ENCODE assay signal across 13 cellular contexts in the genomic region with DNA sequence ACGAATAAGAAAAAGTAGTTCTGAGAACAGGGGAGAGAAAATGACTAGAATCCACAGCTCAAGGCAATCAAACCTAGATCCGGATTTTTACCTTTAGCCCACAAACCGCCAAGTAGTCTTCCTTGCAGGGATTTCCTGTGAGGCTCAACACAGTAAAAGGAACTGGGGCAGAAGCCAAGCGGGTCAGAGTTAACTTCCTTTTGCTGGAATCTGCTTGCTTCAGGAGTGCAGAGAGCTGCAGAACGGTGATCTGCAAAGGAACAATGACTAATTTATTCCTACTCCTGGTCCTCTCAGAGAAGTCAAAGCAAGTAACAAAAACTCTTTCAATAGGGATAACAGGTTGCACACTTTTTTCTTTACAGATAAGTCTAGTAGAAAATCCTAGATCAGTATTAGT. TPM values are rescaled to one million over a fixed set of nuclear protein-coding genes. Genes with fewer than 3 reads are reported as not detected.
DNase-seq lines count a peak whose midpoint lies in the region; ATAC-seq, FAIRE-seq and TF ChIP-seq lines count a peak whose summit lies in the region.
"Had no signal": no experiment of that assay in that cellular context is flagged by ENCODE, and none has a peak within 500 bp of the region (broad histone marks: within the 10 kb centered on the region; RNA-seq: fewer than 3 reads in every experiment).

No MANE protein-coding gene starts in this region.

- TF ChIP-seq POLR2A in HepG2 (IDR thresholded peaks at IDR 0.05; ENCODE audit: insufficient read depth in 1 of 2, low read depth in 2 of 2, low read length in 2 of 2), result no peak

- BruUV-seq in HepG2 (replicated peaks; lab: Mats Ljungman, UMichigan), result no TSS peak

- H3K4me1 Mint-ChIP-seq in immature natural killer cell, result no peaks in the 10 kb centered on the region

- TF ChIP-seq RAD21 in liver (IDR thresholded peaks at IDR 0.05) (no peak), HepG2 (CRISPR knock-in tag; IDR thresholded peaks at IDR 0.05) (no peak)

- H3K4me3 ChIP-seq in liver (ENCODE audit: low read depth in 1 of 3, low read length in 3 of 3) (no peak overlapping the region), HepG2 (replicated peaks in 1 of 3; ENCODE audit: insufficient read depth in 1 of 3, low read depth in 2 of 3, low read length in 3 of 3) (no peak overlapping the region), cardiac fibroblast (replicated peaks in 1 of 2; ENCODE audit: low read depth in 2 of 2, low read length in 2 of 2) (no peak overlapping the region)
- H3K4me3 ChIP-seq: skin epidermis had no signal

- H3K27me3 Mint-ChIP-seq in immature natural killer cell (ENCODE audit: low read depth in 3 of 3), result peaks cover 0 to 1% (median 0%) of the 10 kb centered on the region in 3 donors

- ATAC-seq in HepG2 (no peak), HG02938 (IDR thresholded peaks at IDR 0.05; ENCODE audit: unreplicated experiment) (no peak)

- H3K9ac ChIP-seq in liver (ENCODE audit: low read depth in 1 of 2, low read length in 2 of 2) (no peak overlapping the region), HepG2 (ENCODE audit: insufficient read depth, low read depth, low read length) (no peak overlapping the region)

- H3K27ac ChIP-seq in liver (ENCODE audit: low read depth in 1 of 2, low read length in 2 of 2) (no peak overlapping the region), HepG2 (ENCODE audit: extremely low read length, insufficient read depth, low read length) (no peak overlapping the region)

- no peaks in the 10 kb centered on the region for H3K79me2 ChIP-seq in HepG2 (ENCODE audit: insufficient read depth, low read length)

- in situ Hi-C loops in HepG2 (cut with HindIII; ENCODE audit: extremely low pct_ligation_motif_present, low pct_unique_long_range_greater_than_20kb), result no loop called here

- DNase-seq in HepG2 (ENCODE audit: low spot score) (no peak), cardiac fibroblast (ENCODE audit: low read depth in 2 of 2) (peak; percentile 64 to 89), left kidney (ENCODE audit: low read depth, low spot score) (peak; percentile 7), AML-193 (lab: John Stamatoyannopoulos, UW) (no peak), immature natural killer cell (no peak), GM19239 (ENCODE audit: insufficient read length, low spot score) (no peak)
- DNase-seq: mammary epithelial cell, NCI-H446 treated with DMSO at 0.1 percent for 48 hours had no signal

- H3K36me3 Mint-ChIP-seq in immature natural killer cell, result peaks cover 38 to 74% (median 57%) of the 10 kb centered on the region in 3 donors

- H2AFZ ChIP-seq in HepG2 (ENCODE audit: low read length), result no peak overlapping the region

- intact Hi-C loops in HepG2 (cut with micrococcal nuclease; ENCODE audit: unreplicated experiment), result no loop called here

- H4K20me1 ChIP-seq in HepG2 (ENCODE audit: insufficient read depth, low read length), result no peaks in the 10 kb centered on the region

- H3K4me2 ChIP-seq in HepG2 (ENCODE audit: low read depth, low read length), result no peak overlapping the region

- TF ChIP-seq EP300 in HepG2 (IDR thresholded peaks at IDR 0.05; ENCODE audit: low read depth in 2 of 2, low read length in 2 of 2) (no peak), HepG2 (CRISPR knock-in tag; IDR thresholded peaks at IDR 0.05; ENCODE audit: borderline replicate concordance) (no peak)

- FAIRE-seq in HepG2 (lab: Jason Lieb, UNC) (no peak), GM19239 (lab: Jason Lieb, UNC) (no peak)
- FAIRE-seq: endometrium had no signal

- POLR2A ChIA-PET in HepG2 (lab: Yijun Ruan, JAX), result no interaction called here

- 52% methylated on average over 5 of the region's 5 CpGs for WGBS in liver
- WGBS in HepG2 (ENCODE audit: low lambda C conversion rate), result 97% methylated on average over 5 of the region's 5 CpGs

- CTCF ChIA-PET in HepG2 (lab: Yijun Ruan, JAX; ENCODE audit: low intra/inter-chr PET ratio, low total read pairs), result no interaction called here

- H3K9me3 ChIP-seq in liver (ENCODE audit: control insufficient read depth in 4 of 4, low read length in 3 of 4) (no peaks in the 10 kb centered on the region), HepG2 (ENCODE audit: low read length) (no peaks in the 10 kb centered on the region)

- no peak for TF ChIP-seq CTCF in liver (IDR thresholded peaks at IDR 0.05; ENCODE audit: low read depth, low read length, missing input control)
- TF ChIP-seq CTCF in HepG2 (CRISPR knock-in tag; IDR thresholded peaks at IDR 0.05), result no peak
- TF ChIP-seq CTCF in cardiac fibroblast (IDR thresholded peaks at IDR 0.05; ENCODE audit: low read depth, low read length), result no peak

- H3K27me3 ChIP-seq in liver (ENCODE audit: control insufficient read depth in 4 of 4, insufficient read depth in 4 of 4, low read length in 3 of 4) (no peaks in the 10 kb centered on the region), HepG2 (ENCODE audit: control insufficient read depth in 1 of 2, insufficient read depth in 2 of 2, low read length in 2 of 2) (no peaks in the 10 kb centered on the region)

- no peaks in the 10 kb centered on the region for H3K4me1 ChIP-seq in liver (ENCODE audit: control insufficient read depth in 4 of 4, insufficient read depth in 4 of 4, low read length in 3 of 4)
- no peaks in the 10 kb centered on the region for H3K4me1 ChIP-seq in HepG2 (ENCODE audit: insufficient read depth, low read length)

- H3K9me3 Mint-ChIP-seq in immature natural killer cell, result no peaks in the 10 kb centered on the region
- H3K9me3 Mint-ChIP-seq: T-helper 1 cell treated with Interleukin-12 subunit alpha and Interleukin-12 subunit beta and Interleukin-4 antibody, amounts not matched to agents 30 μg/mL and 1 μg/mL, for 36 hours had no signal

- no peak overlapping the region for H3K27ac Mint-ChIP-seq in immature natural killer cell
- H3K27ac Mint-ChIP-seq: T-helper 1 cell treated with Interleukin-12 subunit alpha and Interleukin-12 subunit beta and Interleukin-4 antibody, amounts not matched to agents 30 μg/mL and 1 μg/mL, for 36 hours had no signal

- H3K36me3 ChIP-seq in liver (ENCODE audit: control insufficient read depth in 4 of 4, insufficient read depth in 3 of 4, low read depth in 1 of 4, low read length in 3 of 4) (peaks cover 23 to 100% (median 91%) of the 10 kb centered on the region in 4 donors), HepG2 (replicated peaks in 1 of 2; ENCODE audit: control insufficient read depth in 1 of 2, insufficient read depth in 2 of 2, low read length in 2 of 2) (peaks cover 71 to 98% of the 10 kb centered on the region in 2 experiments)

- H3K4me3 Mint-ChIP-seq in immature natural killer cell, result no peak overlapping the region
- H3K4me3 Mint-ChIP-seq: T-helper 1 cell treated with Interleukin-12 subunit alpha and Interleukin-12 subunit beta and Interleukin-4 antibody, amounts not matched to agents 30 μg/mL and 1 μg/mL, for 36 hours had no signal

TF ChIP-seq in liver, 16 proteins besides CTCF, POLR2A, EP300 and RAD21 (continues in another document):
- TF ChIP-seq RXRA (IDR thresholded peaks at IDR 0.05) (peak; percentile 44 to 59), FOXA1 (IDR thresholded peaks at IDR 0.05) (no peak)

TF ChIP-seq in HepG2, 621 proteins besides CTCF, POLR2A, EP300 and RAD21 (continues in another document):
- no peak for TF ChIP-seq ZNF547 (CRISPR knock-in tag; IDR thresholded peaks at IDR 0.05)
- TF ChIP-seq, protein P1, sequence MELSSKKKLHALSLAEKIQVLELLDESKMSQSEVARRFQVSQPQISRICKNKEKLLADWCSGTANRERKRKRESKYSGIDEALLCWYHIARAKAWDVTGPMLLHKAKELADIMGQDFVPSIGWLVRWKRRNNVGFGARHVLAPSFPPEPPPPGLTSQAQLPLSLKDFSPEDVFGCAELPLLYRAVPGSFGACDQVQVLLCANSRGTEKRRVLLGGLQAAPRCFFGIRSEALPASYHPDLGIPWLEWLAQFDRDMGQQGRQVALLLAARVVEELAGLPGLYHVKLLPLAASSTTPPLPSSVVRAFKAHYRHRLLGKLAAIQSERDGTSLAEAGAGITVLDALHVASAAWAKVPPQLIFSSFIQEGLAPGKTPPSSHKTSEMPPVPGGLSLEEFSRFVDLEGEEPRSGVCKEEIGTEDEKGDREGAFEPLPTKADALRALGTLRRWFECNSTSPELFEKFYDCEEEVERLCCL (CRISPR knock-in tag; IDR thresholded peaks at IDR 0.05; ENCODE audit: borderline replicate concordance), result no peak
- TF ChIP-seq ELF4 (CRISPR knock-in tag; IDR thresholded peaks at IDR 0.05; ENCODE audit: borderline replicate concordance), result no peak

RNA-seq across cellular contexts. Expression of a gene that starts 53.4 kb away (rescaled TPM):
- 100 to 1,000 TPM in 1 of 2 donors, 10 to 100 TPM in 1; 97.5 to 156 TPM for total RNA-seq in liver
- polyA plus RNA-seq in liver, result 10 to 100 TPM; 45.4 to 76.2 TPM
- 59.1 and 66.2 TPM in 2 replicates for total RNA-seq in HepG2 (2016; rRNA removed; fragmentation: Illumina TruSeq; extraction: Trizol)
- total RNA-seq in HepG2 (2016; cell fraction: cytosol; rRNA removed; fragmentation: Illumina TruSeq; extraction: Trizol; ENCODE audit: low read depth), result 17.7 and 18.4 TPM in 2 replicates
- 53.6 and 64.6 TPM in 2 replicates for total RNA-seq in HepG2 (2016; cell fraction: insoluble cytoplasmic fraction; rRNA removed; fragmentation: Illumina TruSeq; extraction: Trizol)
- 19.8 and 23.1 TPM in 2 replicates for total RNA-seq in HepG2 (2016; cell fraction: membrane; rRNA removed; fragmentation: Illumina TruSeq; extraction: Trizol)
- 105 and 127 TPM in 2 replicates for total RNA-seq in HepG2 (2016; cell fraction: nucleus; rRNA removed; fragmentation: Illumina TruSeq; extraction: Trizol)
- polyA plus RNA-seq in HepG2 (2011; rRNA removed), result 106 and 137 TPM in 2 replicates
- 67.5 and 69.8 TPM in 2 replicates for polyA plus RNA-seq in HepG2 (2011; cell fraction: cytosol; rRNA removed)
- 915 and 1,017 TPM in 2 replicates for polyA plus RNA-seq in HepG2 (2011; cell fraction: nucleus; rRNA removed)
- polyA plus RNA-seq in HepG2 (2012), result 113 and 180 TPM in 2 replicates
- polyA plus RNA-seq in HepG2 (2016; cell fraction: cytosol; fragmentation: Illumina TruSeq; extraction: Trizol; ENCODE audit: low read depth), result 6.1 and 6.6 TPM in 2 replicates
- 42.9 and 62.8 TPM in 2 replicates for polyA plus RNA-seq in HepG2 (2016; cell fraction: insoluble cytoplasmic fraction; fragmentation: Illumina TruSeq; extraction: Trizol; ENCODE audit: low read depth)
- polyA plus RNA-seq in HepG2 (2016; cell fraction: membrane; fragmentation: Illumina TruSeq; extraction: Trizol; ENCODE audit: low read depth), result 9.9 and 10.5 TPM in 2 replicates
- 262 and 285 TPM in 2 replicates for polyA plus RNA-seq in HepG2 (2016; cell fraction: nucleus; fragmentation: Illumina TruSeq; extraction: Trizol; ENCODE audit: insufficient read depth, low read depth)
- 142 and 234 TPM in 2 replicates for polyA minus RNA-seq in HepG2 (2011; rRNA and poly(A)+ RNA removed; ENCODE audit: low replicate concordance)
- polyA minus RNA-seq in HepG2 (2011; cell fraction: cytosol; rRNA and poly(A)+ RNA removed), result 82.8 and 97.7 TPM in 2 replicates
- polyA minus RNA-seq in HepG2 (2011; cell fraction: nucleus; rRNA and poly(A)+ RNA removed), result 335 and 414 TPM in 2 replicates
- polyA plus RNA-seq in immature natural killer cell, result 10 to 100 TPM in 1 of 3 donors, 1 to 10 TPM in 2; 1.5 to 23.7 (median 8.0) TPM

Comparison
In these comparisons a context has a peak if more than half of its experiments do, and no peak if none do; other contexts are left out.
1. DNase-seq: peak in cardiac fibroblast (2 of 2) and left kidney (single experiment); none in HepG2 (single experiment), AML-193 (0 of 2), immature natural killer cell (0 of 3) and GM19239 (single experiment).